8 cellular contexts compared by ENCODE assay signal in the genomic region with DNA sequence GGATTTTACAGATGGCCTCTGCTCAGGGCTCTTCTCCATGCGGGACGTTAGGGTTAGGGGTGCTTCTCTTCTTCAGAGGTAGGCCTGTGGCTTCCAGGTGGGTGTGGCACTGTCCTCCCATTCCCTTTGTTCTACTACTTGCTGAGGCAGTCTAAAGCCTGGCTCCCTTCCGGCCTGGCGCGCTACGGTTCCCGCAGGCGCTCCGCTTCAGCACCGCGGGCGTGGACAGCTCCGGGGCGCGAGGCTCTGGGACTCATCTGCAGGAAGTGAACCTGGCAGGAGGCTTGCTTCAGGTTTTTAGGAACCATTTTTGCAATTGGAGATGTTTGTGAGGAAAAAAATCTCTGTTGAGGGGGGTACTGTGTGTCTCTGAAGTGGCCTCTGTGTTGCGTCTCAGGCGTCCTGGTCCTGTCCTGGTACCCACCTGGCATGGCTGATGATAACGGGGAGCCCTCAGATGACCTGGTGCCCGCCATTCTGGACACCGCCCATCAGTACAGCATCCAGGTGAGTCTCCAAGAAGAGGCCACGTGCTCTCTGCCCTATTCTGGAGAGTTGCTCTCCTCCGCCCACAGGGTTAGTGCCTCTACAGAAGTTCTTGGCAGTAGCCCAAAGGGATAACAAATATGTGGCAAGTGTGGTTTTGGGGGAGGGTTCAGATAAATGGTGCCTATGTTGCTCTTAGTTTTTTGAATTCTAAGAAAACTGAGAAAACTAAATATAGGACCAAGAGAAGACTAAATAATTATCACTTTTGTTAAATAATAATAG. TPM values are rescaled to one million over a fixed set of nuclear protein-coding genes. Genes with fewer than 3 reads are reported as not detected.
A peak's percentile ranks its signal among the peaks of the same experiment; 100 is the strongest.
DNase-seq lines count a peak whose midpoint lies in the region; ATAC-seq and TF ChIP-seq lines count a peak whose summit lies in the region.

No MANE protein-coding gene starts in this region.

- peaks cover 9% of the 10 kb centered on the region for H3K27me3 Mint-ChIP-seq in glutamatergic neuron (ENCODE audit: unreplicated experiment)

- no peaks in the 10 kb centered on the region for H3K36me3 ChIP-seq in parathyroid adenoma (ENCODE audit: control insufficient read depth, insufficient read depth, low read length)

- no peaks in the 10 kb centered on the region for H3K4me1 Mint-ChIP-seq in glutamatergic neuron (ENCODE audit: low read depth, unreplicated experiment)

- no peak overlapping the region for H3K4me3 ChIP-seq in parathyroid adenoma (ENCODE audit: low read depth, low read length)

- peak overlapping the region; percentile 94 for H3K27ac Mint-ChIP-seq in glutamatergic neuron (ENCODE audit: unreplicated experiment)

- no peaks in the 10 kb centered on the region for H3K4me1 ChIP-seq in parathyroid adenoma

- H3K9me3 Mint-ChIP-seq in glutamatergic neuron (ENCODE audit: unreplicated experiment): peaks cover 3% of the 10 kb centered on the region

- no peak overlapping the region for H3K27ac ChIP-seq in parathyroid adenoma

- no peaks in the 10 kb centered on the region for H3K9me3 ChIP-seq in parathyroid adenoma (ENCODE audit: control insufficient read depth, low read length)

- no peak overlapping the region for H2AFZ ChIP-seq in parathyroid adenoma

- H3K36me3 Mint-ChIP-seq in glutamatergic neuron (ENCODE audit: unreplicated experiment): peaks cover 4% of the 10 kb centered on the region

- peak overlapping the region; percentile 56 for H3K4me2 ChIP-seq in parathyroid adenoma (ENCODE audit: low read length)

- peak overlapping the region; percentile 97 for H3K4me3 Mint-ChIP-seq in glutamatergic neuron (ENCODE audit: unreplicated experiment)

- peak; percentile 38 for DNase-seq in EH (ENCODE audit: low read depth)
- peak; percentile 34 to 65 for DNase-seq in NCI-H2081 (lab: John Stamatoyannopoulos, UW)
- peak; percentile 50 for DNase-seq in activated T-cell treated with anti-CD3 and anti-CD28 coated beads, Interleukin-2, amount 50 U/mL, for 1 hour
- peak; percentile 52 for DNase-seq in glutamatergic neuron
- no peak for DNase-seq in AML-193 (lab: John Stamatoyannopoulos, UW)

- no peak overlapping the region for H3K9ac ChIP-seq in parathyroid adenoma

- H3K79me2 ChIP-seq in parathyroid adenoma: no peaks in the 10 kb centered on the region

- H3K27me3 ChIP-seq in parathyroid adenoma (ENCODE audit: control insufficient read depth, insufficient read depth, low read length): no peaks in the 10 kb centered on the region

- no peak for TF ChIP-seq CTCF in glutamatergic neuron (IDR thresholded peaks at IDR 0.05; ENCODE audit: partially characterized antibody, unreplicated experiment)
- TF ChIP-seq CTCF in parathyroid adenoma (IDR thresholded peaks at IDR 0.05): no peak

- ATAC-seq in HG02938 (IDR thresholded peaks at IDR 0.05; ENCODE audit: unreplicated experiment): no peak
- no peak for ATAC-seq in HG03521 (IDR thresholded peaks at IDR 0.05; ENCODE audit: unreplicated experiment)

RNA-seq across cellular contexts. Expression of gene MANEAL, which starts 1.9 kb away (rescaled TPM):
- total RNA-seq in glutamatergic neuron (ENCODE audit: unreplicated experiment): 112 TPM

RNA-seq across cellular contexts. Expression of gene C1orf122, which starts 12.1 kb away (rescaled TPM):
- 57.3 TPM for total RNA-seq in glutamatergic neuron (ENCODE audit: unreplicated experiment)

RNA-seq across cellular contexts. Expression of gene YRDC, which starts 12.5 kb away (rescaled TPM):
- 14.9 TPM for total RNA-seq in glutamatergic neuron (ENCODE audit: unreplicated experiment)

RNA-seq across cellular contexts. Expression of gene EPHA10, which starts 30.6 kb away (rescaled TPM):
- total RNA-seq in glutamatergic neuron (ENCODE audit: unreplicated experiment): 4.8 TPM

Comparison
In these comparisons a context has a peak if more than half of its experiments do, and no peak if none do; other contexts are left out.
1. DNase-seq: peak in EH (single experiment), NCI-H2081 (2 of 2), activated T-cell treated with anti-CD3 and anti-CD28 coated beads, Interleukin-2, amount 50 U/mL, for 1 hour (single experiment) and glutamatergic neuron (single experiment); none in AML-193 (0 of 2).